In genomic region chr1:998905-999796, GRCh38 we compare ENCODE assay signal across 8 cellular contexts. TPM values are rescaled to one million over a fixed set of nuclear protein-coding genes. Genes with fewer than 3 reads are reported as not detected.
A peak's percentile ranks its signal among the peaks of the same experiment; 100 is the strongest.
DNase-seq lines count a peak whose midpoint lies in the region; ATAC-seq and TF ChIP-seq lines count a peak whose summit lies in the region.

No MANE protein-coding gene starts in this region.

- H2AFZ ChIP-seq in HCT116 (ENCODE audit: low read depth, low read length, poor library complexity, severe bottlenecking), result no peak overlapping the region

- H3K4me3 ChIP-seq in AG04450 (ENCODE audit: low read depth, low read length) (peak overlapping the region; percentile 66), HCT116 (replicated peaks in 1 of 2; ENCODE audit: low read depth in 1 of 2, low read length in 2 of 2) (peak overlapping the region; percentile 75 to 83), adipocyte (ENCODE audit: low read length) (peak overlapping the region; percentile 37), iPS-18a (ENCODE audit: low read length) (peak overlapping the region; percentile 9), spleen (peak overlapping the region; percentile 23 to 79 (median 53))

- no TSS peak for BruUV-seq in HCT116 (replicated peaks; lab: Mats Ljungman, UMichigan)

- intact Hi-C loops in HCT116 (cut with micrococcal nuclease), result no loop called here
- intact Hi-C loops in spleen (cut with DNase I; ENCODE audit: low total_unique reads), result no loop called here

- peaks cover 8% of the 10 kb centered on the region; the same call in 1 of the 2 replicates for H4K20me1 ChIP-seq in HCT116 (ENCODE audit: insufficient read depth)

- H3K9me2 ChIP-seq in HCT116 (ENCODE audit: insufficient read depth), result no peaks in the 10 kb centered on the region

- CTCF ChIA-PET in AG04450 (lab: Charles Lee), result interaction anchor here (0.7 kb wide), 1 partner anchor 19 kb away, joined by 3 read pairs; no protein-coding TSS in a partner anchor
- CTCF ChIA-PET in HCT116 (lab: Charles Lee), result interaction anchor here (1.0 kb wide), 1 partner anchor 15 kb away, joined by 4 read pairs; no protein-coding TSS in a partner anchor

- RAD21 ChIA-PET in HCT116 (lab: Charles Lee; ENCODE audit: low non-redundant PET in 1 of 2, low total read pairs in 2 of 2, uncharacterized antibody in 2 of 2, unreplicated experiment in 2 of 2), result interaction anchor here in 1 of 2 experiments (0.7 kb wide), 1 partner anchor 15 kb away, joined by 3 read pairs; no protein-coding TSS in a partner anchor

- H3K9me3 ChIP-seq in AG04450 (ENCODE audit: control insufficient read depth, insufficient read depth, low read length) (no peaks in the 10 kb centered on the region; the same call in 1 of the 2 replicates), HCT116 (ENCODE audit: control insufficient read depth in 1 of 2, insufficient read depth in 1 of 2, low read depth in 1 of 2, low read length in 2 of 2) (no peaks in the 10 kb centered on the region), adipocyte (ENCODE audit: control insufficient read depth, low read length) (no peaks in the 10 kb centered on the region), iPS-18a (ENCODE audit: control insufficient read depth, low read depth, low read length) (no peaks in the 10 kb centered on the region), spleen (no peaks in the 10 kb centered on the region)

- H3K4me2 ChIP-seq in HCT116 (ENCODE audit: low read length), result peak overlapping the region; percentile 98

- H3K9ac ChIP-seq in HCT116 (ENCODE audit: low read length) (peak overlapping the region; percentile 100), adipocyte (ENCODE audit: low read length) (no peak overlapping the region), iPS-18a (ENCODE audit: low read length) (no peak overlapping the region)

- H3K27me3 ChIP-seq in AG04450 (ENCODE audit: control insufficient read depth, insufficient read depth, low read length) (peaks cover 12% of the 10 kb centered on the region), HCT116 (ENCODE audit: insufficient read depth, low read length) (no peaks in the 10 kb centered on the region), adipocyte (replicated peaks; ENCODE audit: control insufficient read depth, insufficient read depth, low read length) (peaks cover 29% of the 10 kb centered on the region), iPS-18a (ENCODE audit: control insufficient read depth, insufficient read depth, low read length) (peaks cover 100% of the 10 kb centered on the region), spleen (replicated peaks in 1 of 7) (peaks cover 6 to 100% (median 67%) of the 10 kb centered on the region in 7 donors)

- TF ChIP-seq RAD21 in HCT116 (IDR thresholded peaks at IDR 0.05; ENCODE audit: low read depth), result no peak

- ATAC-seq in HCT116, result peak; percentile 21
- ATAC-seq in HG03520 (IDR thresholded peaks at IDR 0.05; ENCODE audit: unreplicated experiment), result no peak
- no peak for ATAC-seq in GM21723 (IDR thresholded peaks at IDR 0.05; ENCODE audit: unreplicated experiment)

- H3K27ac ChIP-seq in AG04450 (ENCODE audit: low read depth, low read length) (peak overlapping the region; percentile 31), HCT116 (ENCODE audit: low read depth, low read length) (peak overlapping the region; percentile 99), iPS-18a (ENCODE audit: low read length) (no peak overlapping the region), spleen (peak overlapping the region in 7 of 8 donors; percentile 87 to 93 (median 89))

- peaks cover 9 to 59% of the 10 kb centered on the region in 2 experiments; a peak in 3 of 4 replicates for H3K4me1 ChIP-seq in HCT116 (ENCODE audit: control insufficient read depth in 1 of 2, insufficient read depth in 2 of 2, low read length in 2 of 2)
- H3K4me1 ChIP-seq in adipocyte (ENCODE audit: control insufficient read depth, insufficient read depth, low read length), result peaks cover 3% of the 10 kb centered on the region
- H3K4me1 ChIP-seq in iPS-18a (ENCODE audit: control insufficient read depth, low read depth, low read length), result no peaks in the 10 kb centered on the region
- H3K4me1 ChIP-seq in spleen, result peaks cover 5 to 73% (median 50%) of the 10 kb centered on the region in 6 donors

- DNase-seq in AG04450 (ENCODE audit: low read depth, low spot score) (no peak), HCT116 (ENCODE audit: low read depth, low spot score) (no peak), adipocyte (ENCODE audit: low read depth) (peak; percentile 78), spleen (peak; percentile 80), foreskin melanocyte (no peak)

- POLR2A ChIA-PET in AG04450 (lab: Yijun Ruan, JAX) (no interaction called here), HCT116 (lab: Charles Lee) (interaction anchor here (1.0 to 1.5 kb wide), 3 partner anchors 15 to 23 kb away, joined by 3 to 5 read pairs (median 3); partner anchors contain the start of gene ISG15)

- WGBS in spleen, 5 donors, result 0 to 2% (median 1%) methylated on average over 22 to 99 of the region's 99 CpGs

- peaks cover 29% of the 10 kb centered on the region for H3K79me2 ChIP-seq in HCT116 (ENCODE audit: insufficient read depth, low read length)

- TF ChIP-seq POLR2A in HCT116 (IDR thresholded peaks at IDR 0.05; ENCODE audit: borderline replicate concordance, extremely low read depth, insufficient read depth, insufficient read length), result no peak
- no peak for TF ChIP-seq POLR2A in spleen (IDR thresholded peaks at IDR 0.05)

- H3K36me3 ChIP-seq in HCT116 (ENCODE audit: control insufficient read depth in 1 of 2, insufficient read depth in 2 of 2, low read length in 2 of 2) (no peaks in the 10 kb centered on the region), adipocyte (ENCODE audit: control insufficient read depth, insufficient read depth, low read length, severe bottlenecking) (no peaks in the 10 kb centered on the region), iPS-18a (ENCODE audit: control insufficient read depth, low read depth, low read length) (no peaks in the 10 kb centered on the region), spleen (peaks cover 0 to 5% (median 0%) of the 10 kb centered on the region in 6 donors)

- no peak for TF ChIP-seq CTCF in AG04450 (IDR thresholded peaks at IDR 0.05; ENCODE audit: low read depth, low read length)
- TF ChIP-seq CTCF in HCT116 (IDR thresholded peaks at IDR 0.05 in 2 of 3, conservative IDR thresholded peaks at IDR 0.05 in 1 of 3; ENCODE audit: borderline replicate concordance in 1 of 3, insufficient read depth in 1 of 3, low read depth in 2 of 3, low read length in 2 of 3), result no peak
- no peak for TF ChIP-seq CTCF in spleen (IDR thresholded peaks at IDR 0.05 in 8 of 11, conservative IDR thresholded peaks at IDR 0.05 in 3 of 11)

TF ChIP-seq in HCT116, 20 proteins besides CTCF, POLR2A, EP300 and RAD21:
- TF ChIP-seq YY1 (IDR thresholded peaks at IDR 0.05; ENCODE audit: extremely low read depth, insufficient replicate concordance, low read depth, low read length), result no peak
- TF ChIP-seq ZFX (IDR thresholded peaks at IDR 0.05), result peak; percentile 55; the same call in 1 of the 2 replicates
- peak; percentile 18 for TF ChIP-seq TCF7L2 (IDR thresholded peaks at IDR 0.05; ENCODE audit: borderline replicate concordance, extremely low read depth, insufficient read depth, insufficient read length)
- TF ChIP-seq ZBTB33 (IDR thresholded peaks at IDR 0.05; ENCODE audit: extremely low read depth, insufficient replicate concordance, low read length), result no peak

RNA-seq across cellular contexts. Expression of gene HES4, which starts 0.7 kb away (rescaled TPM):
- polyA plus RNA-seq in AG04450 (2011; rRNA removed) (0.68 and 0.76 TPM in 2 replicates), spleen (10 to 100 TPM; 20.8 to 64.3 (median 27.8) TPM)
- 0.51 and 0.74 TPM in 2 replicates for polyA minus RNA-seq in AG04450 (2011; rRNA and poly(A)+ RNA removed)
- total RNA-seq in HCT116 (2021; ENCODE audit: unreplicated experiment) (145 TPM), spleen (10 to 100 TPM in 5 of 7 donors, 1 to 10 TPM in 2; 3.8 to 39.0 (median 15.4) TPM)
- 88.1 and 110 TPM in 2 replicates for polyA plus RNA-seq in HCT116 (2012)

RNA-seq across cellular contexts. Expression of gene ISG15, which starts 14.1 kb away (rescaled TPM):
- polyA plus RNA-seq in AG04450 (2011; rRNA removed) (22.4 and 36.0 TPM in 2 replicates), spleen (100 to 1,000 TPM; 131 to 230 (median 163) TPM)
- polyA minus RNA-seq in AG04450 (2011; rRNA and poly(A)+ RNA removed), result 3.3 and 4.9 TPM in 2 replicates
- total RNA-seq in HCT116 (2021; ENCODE audit: unreplicated experiment) (140 TPM), spleen (10 to 100 TPM; 23.3 to 93.8 (median 51.0) TPM)
- polyA plus RNA-seq in HCT116 (2012), result 209 and 352 TPM in 2 replicates

RNA-seq across cellular contexts. Expression of gene PERM1, which starts 17.3 kb away (rescaled TPM):
- polyA plus RNA-seq in AG04450 (2011; rRNA removed) (not detected in 2 replicates), spleen (under 1 TPM; 0.20 to 0.80 (median 0.21) TPM)
- polyA minus RNA-seq in AG04450 (2011; rRNA and poly(A)+ RNA removed), result 0.37 TPM in 1 of 2 replicates, not detected in the other
- total RNA-seq in HCT116 (2021; ENCODE audit: unreplicated experiment) (0.39 TPM), spleen (under 1 TPM in 3 of 7 donors, not detected in 4; 0.39 to 0.85 (median 0.60) TPM)
- 2.6 and 3.8 TPM in 2 replicates for polyA plus RNA-seq in HCT116 (2012)

RNA-seq across cellular contexts. Expression of gene AGRN, which starts 20.8 kb away (rescaled TPM):
- 28.3 and 37.4 TPM in 2 replicates for polyA plus RNA-seq in AG04450 (2011; rRNA removed)
- 21.9 and 22.5 TPM in 2 replicates for polyA minus RNA-seq in AG04450 (2011; rRNA and poly(A)+ RNA removed)
- 134 TPM for total RNA-seq in HCT116 (2021; ENCODE audit: unreplicated experiment)
- polyA plus RNA-seq in HCT116 (2012), result 71.3 and 82.2 TPM in 2 replicates
- 10 to 100 TPM; 10.6 to 27.2 (median 16.9) TPM for total RNA-seq in spleen
- 10 to 100 TPM in 1 of 3 donors, 1 to 10 TPM in 2; 4.6 to 16.3 (median 5.6) TPM for polyA plus RNA-seq in spleen

RNA-seq across cellular contexts. Expression of gene PLEKHN1, which starts 32.9 kb away (rescaled TPM):
- 0.06 and 0.15 TPM in 2 replicates for polyA plus RNA-seq in AG04450 (2011; rRNA removed)
- polyA minus RNA-seq in AG04450 (2011; rRNA and poly(A)+ RNA removed), result 0.09 and 0.14 TPM in 2 replicates
- total RNA-seq in HCT116 (2021; ENCODE audit: unreplicated experiment), result 11.6 TPM
- polyA plus RNA-seq in HCT116 (2012), result 9.4 and 9.6 TPM in 2 replicates
- total RNA-seq in spleen, result 1 to 10 TPM in 5 of 7 donors, under 1 TPM in 2; 0.65 to 2.2 (median 1.1) TPM
- under 1 TPM; 0.17 to 0.80 (median 0.63) TPM for polyA plus RNA-seq in spleen

Comparison
In these comparisons a context has a peak if more than half of its experiments do, and no peak if none do; other contexts are left out.
1. DNase-seq: peak in adipocyte (single experiment) and spleen (single experiment); none in AG04450 (single experiment), HCT116 (single experiment) and foreskin melanocyte (single experiment).
2. H3K4me3 ChIP-seq: peak in every context shown above with its lines; median percentile 79 in HCT116; 66 in AG04450; 53 in spleen; 37 in adipocyte; 9 in iPS-18a.